In the genomic region with DNA sequence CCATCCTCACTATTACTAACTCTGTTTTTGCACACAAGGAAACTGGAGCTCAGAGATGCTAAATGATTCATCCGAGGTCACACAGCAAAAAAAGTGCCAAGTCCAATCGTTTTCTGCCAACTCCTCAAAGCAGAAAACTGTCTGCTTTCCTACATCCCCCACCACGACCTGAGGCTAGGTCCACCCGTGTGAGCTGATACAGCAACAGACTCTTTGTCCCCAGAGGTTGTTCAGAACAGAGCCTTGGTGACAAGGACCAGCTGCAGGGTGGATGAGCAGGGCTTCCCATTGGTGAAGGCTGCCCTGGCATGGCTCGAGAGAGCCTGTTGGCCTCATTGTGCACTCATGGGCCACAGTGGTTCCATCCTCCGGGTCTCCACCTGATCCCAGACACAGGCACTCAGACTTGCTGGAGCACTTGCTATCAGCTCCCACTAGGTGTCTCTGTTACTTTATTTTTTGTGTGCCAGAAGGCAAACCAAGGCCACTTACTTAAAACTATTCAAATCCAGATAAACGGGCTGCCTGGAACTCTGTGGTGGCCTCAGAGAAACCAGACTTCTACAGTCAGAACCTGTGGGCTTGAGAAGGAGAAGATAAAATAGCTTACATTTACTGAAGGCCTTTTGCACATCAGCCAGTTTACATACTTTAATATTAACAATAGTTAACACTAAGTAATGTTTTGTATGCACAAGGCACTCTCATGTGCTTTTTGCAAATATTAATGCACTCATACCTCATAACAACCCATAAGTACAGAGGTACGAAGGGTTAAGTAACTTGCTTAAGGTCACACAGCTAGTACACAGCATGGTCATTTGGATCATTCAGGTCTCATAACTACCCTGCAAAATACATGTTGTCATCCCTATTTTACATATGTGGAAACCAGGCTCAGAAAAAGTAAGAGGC, we compare ENCODE assay signal across 8 cellular contexts.
DNase-seq lines count a peak whose midpoint lies in the region; ATAC-seq and TF ChIP-seq lines count a peak whose summit lies in the region.

No MANE protein-coding gene starts in this region.

- no peak for DNase-seq in activated T-cell treated with anti-CD3 and anti-CD28 coated beads, Interleukin-2, amount 50 U/mL, for 4 hours
- DNase-seq in activated T-cell treated with anti-CD3 and anti-CD28 coated beads, Interleukin-2, amount 50 U/mL, for 1 hour: no peak
- peak; percentile 56 for DNase-seq in HS-27A (ENCODE audit: low read depth)
- DNase-seq in NCI-H748 (lab: John Stamatoyannopoulos, UW; ENCODE audit: unreplicated experiment): peak; percentile 74
- DNase-seq in glomerular endothelial cell (ENCODE audit: extremely low read depth, low read depth, low spot score): peak; percentile 57
- DNase-seq in osteocyte (ENCODE audit: extremely low spot score, unreplicated experiment): peak; percentile 85
- no peak for DNase-seq in effector CD4-positive, alpha-beta T cell

- no peak overlapping the region for H3K4me3 Mint-ChIP-seq in activated T-cell treated with anti-CD3 and anti-CD28 coated beads, Interleukin-2, amount 50 U/mL, for 4 hours
- H3K4me3 Mint-ChIP-seq in activated T-helper 17 cell treated with anti-CD3 and anti-CD28 coated beads, Interleukin-2, amount 50 U/mL, for 72 hours: no peak overlapping the region
- no peak overlapping the region for H3K4me3 Mint-ChIP-seq in osteocyte (ENCODE audit: unreplicated experiment)

- ATAC-seq in activated T-cell treated with anti-CD3 and anti-CD28 coated beads, Interleukin-2, amount 50 U/mL, for 4 hours: peak; percentile 56 to 58
- peak; percentile 66 for ATAC-seq in activated T-helper 17 cell treated with anti-CD3 and anti-CD28 coated beads, Interleukin-2, amount 50 U/mL, for 72 hours (replicated peaks)

- H3K27me3 Mint-ChIP-seq in activated T-cell treated with anti-CD3 and anti-CD28 coated beads, Interleukin-2, amount 50 U/mL, for 4 hours (ENCODE audit: low read depth): peaks cover 26% of the 10 kb centered on the region
- peaks cover 33% of the 10 kb centered on the region for H3K27me3 Mint-ChIP-seq in activated T-helper 17 cell treated with anti-CD3 and anti-CD28 coated beads, Interleukin-2, amount 50 U/mL, for 72 hours
- no peaks in the 10 kb centered on the region for H3K27me3 Mint-ChIP-seq in osteocyte (ENCODE audit: unreplicated experiment)

- peaks cover 2% of the 10 kb centered on the region for H3K36me3 Mint-ChIP-seq in activated T-cell treated with anti-CD3 and anti-CD28 coated beads, Interleukin-2, amount 50 U/mL, for 4 hours (ENCODE audit: insufficient read depth)
- H3K36me3 Mint-ChIP-seq in activated T-helper 17 cell treated with anti-CD3 and anti-CD28 coated beads, Interleukin-2, amount 50 U/mL, for 72 hours (ENCODE audit: low read depth): no peaks in the 10 kb centered on the region
- H3K36me3 Mint-ChIP-seq in osteocyte (ENCODE audit: unreplicated experiment): no peaks in the 10 kb centered on the region

- no peaks in the 10 kb centered on the region for H3K4me1 Mint-ChIP-seq in activated T-cell treated with anti-CD3 and anti-CD28 coated beads, Interleukin-2, amount 50 U/mL, for 4 hours (ENCODE audit: low read depth)
- H3K4me1 Mint-ChIP-seq in activated T-helper 17 cell treated with anti-CD3 and anti-CD28 coated beads, Interleukin-2, amount 50 U/mL, for 72 hours: no peaks in the 10 kb centered on the region
- peaks cover 22% of the 10 kb centered on the region for H3K4me1 Mint-ChIP-seq in osteocyte (ENCODE audit: unreplicated experiment)

- TF ChIP-seq CTCF in osteocyte (IDR thresholded peaks at IDR 0.05): peak; percentile 91

- no peak overlapping the region for H3K27ac Mint-ChIP-seq in activated T-helper 17 cell treated with anti-CD3 and anti-CD28 coated beads, Interleukin-2, amount 50 U/mL, for 72 hours
- no peak overlapping the region for H3K27ac Mint-ChIP-seq in osteocyte (ENCODE audit: unreplicated experiment)

- H3K9me3 Mint-ChIP-seq in activated T-cell treated with anti-CD3 and anti-CD28 coated beads, Interleukin-2, amount 50 U/mL, for 4 hours: peaks cover 6% of the 10 kb centered on the region
- peaks cover 8% of the 10 kb centered on the region for H3K9me3 Mint-ChIP-seq in activated T-helper 17 cell treated with anti-CD3 and anti-CD28 coated beads, Interleukin-2, amount 50 U/mL, for 72 hours
- peaks cover 12% of the 10 kb centered on the region for H3K9me3 Mint-ChIP-seq in osteocyte (ENCODE audit: unreplicated experiment)

Comparison
In these comparisons a context has a peak if more than half of its experiments do, and no peak if none do; other contexts are left out.
1. DNase-seq: peak in HS-27A (single experiment), NCI-H748 (single experiment), glomerular endothelial cell (single experiment) and osteocyte (single experiment); none in activated T-cell treated with anti-CD3 and anti-CD28 coated beads, Interleukin-2, amount 50 U/mL, for 4 hours (single experiment), activated T-cell treated with anti-CD3 and anti-CD28 coated beads, Interleukin-2, amount 50 U/mL, for 1 hour (single experiment) and effector CD4-positive, alpha-beta T cell (single experiment).